In genomic region chr2:168120310-168120709, GRCh38 we compare ENCODE assay signal across 16 cellular contexts.
"Had no signal": no experiment of that assay in that cellular context is flagged by ENCODE, and none has a peak within 500 bp of the region (broad histone marks: within the 10 kb centered on the region; RNA-seq: fewer than 3 reads in every experiment).

No MANE protein-coding gene starts in this region.

- H3K9me3 ChIP-seq: gastrocnemius medialis, psoas muscle, spleen, tibial nerve had no signal

- H3K27ac ChIP-seq: psoas muscle, spleen had no signal

- H3K4me1 ChIP-seq: psoas muscle had no signal

- ATAC-seq: gastrocnemius medialis; sciatic nerve; stimulated activated memory B cell treated with anti-CD40 and anti-IgM and Interleukin-4, amounts not matched to agents 10 μg/mL and 1 μg/mL and 100 μg/mL, for 72 hours had no signal

- DNase-seq: activated CD4-positive, alpha-beta T cell treated with anti-CD3 and anti-CD28 coated beads for 1 hour; activated CD4-positive, alpha-beta T cell treated with anti-CD3 and anti-CD28 coated beads, Interleukin-2, amount 50 U/mL, for 48 hours; activated gamma-delta T cell treated with Interleukin-2 at 50 U/mL for 16 hours; activated naive CD8-positive, alpha-beta T cell treated with anti-CD3 and anti-CD28 coated beads for 36 hours; activated T-cell treated with anti-CD3 and anti-CD28 coated beads, Interleukin-2, amount 50 U/mL, for 48 hours; aorta; gastrocnemius medialis; kidney; mesendoderm; nephron progenitor cell; psoas muscle; spleen; stimulated activated CD4-positive, alpha-beta T cell treated with anti-CD3 and anti-CD28 coated beads, Interleukin-1b, Interleukin-23, amount 100 ng/mL, for 48 hours had no signal

- H3K27me3 ChIP-seq: gastrocnemius medialis, spleen, tibial nerve had no signal

- H3K36me3 ChIP-seq: gastrocnemius medialis had no signal

- H3K4me3 ChIP-seq: gastrocnemius medialis, psoas muscle, spleen, tibial nerve had no signal
